Comparison of ENCODE assay signal across 19 cellular contexts in genomic region chr1:79704067-79704466, GRCh38.
"Had no signal": no experiment of that assay in that cellular context is flagged by ENCODE, and none has a peak within 500 bp of the region (broad histone marks: within the 10 kb centered on the region; RNA-seq: fewer than 3 reads in every experiment).

No MANE protein-coding gene starts in this region.

- H3K9me3 ChIP-seq: SJSA1 had no signal

- DNase-seq: Kasumi-1, KG1, MM.1S, NCI-H1092 treated with DMSO at 0.1 percent for 48 hours, NCI-H1436, NCI-H187, NCI-H2029, NCI-H2227 treated with DMSO at 0.1 percent for 48 hours, NCI-H446, NCI-H510A, NCI-H524 treated with DMSO at 0.1 percent for 48 hours, NCI-H69, NCI-H774, Right ventricle myocardium superior, RPMI8226, SIG-M5 had no signal

- H3K4me1 ChIP-seq: SJSA1 had no signal

- H3K36me3 ChIP-seq: SJSA1 had no signal

- H3K4me3 ChIP-seq: SJSA1, SK-N-MC had no signal

- H3K27ac ChIP-seq: SJSA1, SK-N-MC had no signal

- FAIRE-seq: RCC 7860 had no signal

- H3K27me3 ChIP-seq: SJSA1 had no signal
